Comparison of ENCODE assay signal across 24 cellular contexts in genomic region chr7:13797545-13797944, GRCh38.
"Had no signal": no experiment of that assay in that cellular context is flagged by ENCODE, and none has a peak within 500 bp of the region (broad histone marks: within the 10 kb centered on the region; RNA-seq: fewer than 3 reads in every experiment).

No MANE protein-coding gene starts in this region.

- H3K36me3 ChIP-seq: adrenal gland, right lobe of liver, stomach, suprapubic skin, tibial nerve, WERI-Rb-1 had no signal

- H3K4me1 ChIP-seq: adrenal gland, right lobe of liver, stomach, suprapubic skin, tibial nerve had no signal

- H3K36me3 Mint-ChIP-seq: activated naive CD8-positive, alpha-beta T cell; naive B cell; stimulated activated memory B cell treated with anti-CD40 and anti-IgM and Interleukin-4, amounts not matched to agents 10 μg/mL and 1 μg/mL and 100 μg/mL, for 72 hours had no signal

- H3K4me3 Mint-ChIP-seq: activated CD8-positive, alpha-beta T cell treated with anti-CD3 and anti-CD28 coated beads, Interleukin-2, amount 10 ng/mL, durations not matched to agents 7 days and 5 days; activated naive CD8-positive, alpha-beta T cell; naive B cell; neural crest cell; stimulated activated memory B cell treated with anti-CD40 and anti-IgM and Interleukin-4, amounts not matched to agents 10 μg/mL and 1 μg/mL and 100 μg/mL, for 72 hours had no signal

- H3K9me3 Mint-ChIP-seq: stimulated activated memory B cell treated with anti-CD40 and anti-IgM and Interleukin-4, amounts not matched to agents 10 μg/mL and 1 μg/mL and 100 μg/mL, for 72 hours had no signal

- ATAC-seq: activated CD8-positive, alpha-beta T cell treated with anti-CD3 and anti-CD28 coated beads, Interleukin-2, amount 10 ng/mL, durations not matched to agents 7 days and 5 days; left colon; right lobe of liver; stimulated activated memory B cell treated with anti-CD40 and anti-IgM and Interleukin-4, amounts not matched to agents 10 μg/mL and 1 μg/mL and 100 μg/mL, for 72 hours had no signal

- H3K4me1 Mint-ChIP-seq: naive B cell; stimulated activated memory B cell treated with anti-CD40 and anti-IgM and Interleukin-4, amounts not matched to agents 10 μg/mL and 1 μg/mL and 100 μg/mL, for 72 hours had no signal

- H3K27me3 ChIP-seq: adrenal gland, hepatocyte, right lobe of liver, stomach, suprapubic skin, tibial nerve had no signal

- H3K9me3 ChIP-seq: adrenal gland, stomach, suprapubic skin, tibial nerve had no signal

- H3K27ac ChIP-seq: adrenal gland, coronary artery, hepatocyte, right lobe of liver, skin epidermis, stomach, suprapubic skin, tibial nerve, WERI-Rb-1 had no signal

- DNase-seq: activated CD4-positive, alpha-beta T cell treated with anti-CD3 and anti-CD28 coated beads for 1 hour; activated CD4-positive, alpha-beta T cell treated with anti-CD3 and anti-CD28 coated beads, Interleukin-2, amount 50 U/mL, for 1 hour; activated CD8-positive, alpha-beta T cell treated with anti-CD3 and anti-CD28 coated beads, Interleukin-2, amount 10 ng/mL, durations not matched to agents 7 days and 5 days; activated gamma-delta T cell treated with Interleukin-2 at 50 U/mL for 16 hours; activated T-cell treated with anti-CD3 and anti-CD28 coated beads, Interleukin-2, amount 50 U/mL, for 1 hour; adrenal gland; foreskin fibroblast; left colon; naive B cell; occipital lobe; posterior cingulate gyrus; right lobe of liver; stimulated activated CD4-positive, alpha-beta T cell treated with anti-CD3 and anti-CD28 coated beads, Interleukin-2, amount 100 ng/mL, for 24 hours; stomach; T-helper 2 cell; WERI-Rb-1 had no signal

- H3K27ac Mint-ChIP-seq: activated CD8-positive, alpha-beta T cell treated with anti-CD3 and anti-CD28 coated beads, Interleukin-2, amount 10 ng/mL, durations not matched to agents 7 days and 5 days; activated naive CD8-positive, alpha-beta T cell; naive B cell; stimulated activated memory B cell treated with anti-CD40 and anti-IgM and Interleukin-4, amounts not matched to agents 10 μg/mL and 1 μg/mL and 100 μg/mL, for 72 hours had no signal

- H3K27me3 Mint-ChIP-seq: activated naive CD8-positive, alpha-beta T cell; naive B cell; stimulated activated memory B cell treated with anti-CD40 and anti-IgM and Interleukin-4, amounts not matched to agents 10 μg/mL and 1 μg/mL and 100 μg/mL, for 72 hours had no signal

- H3K4me3 ChIP-seq: adrenal gland, coronary artery, hepatocyte, right lobe of liver, skin epidermis, stomach, suprapubic skin, tibial nerve had no signal
